ENCODE assay signal across 9 cellular contexts in the genomic region with DNA sequence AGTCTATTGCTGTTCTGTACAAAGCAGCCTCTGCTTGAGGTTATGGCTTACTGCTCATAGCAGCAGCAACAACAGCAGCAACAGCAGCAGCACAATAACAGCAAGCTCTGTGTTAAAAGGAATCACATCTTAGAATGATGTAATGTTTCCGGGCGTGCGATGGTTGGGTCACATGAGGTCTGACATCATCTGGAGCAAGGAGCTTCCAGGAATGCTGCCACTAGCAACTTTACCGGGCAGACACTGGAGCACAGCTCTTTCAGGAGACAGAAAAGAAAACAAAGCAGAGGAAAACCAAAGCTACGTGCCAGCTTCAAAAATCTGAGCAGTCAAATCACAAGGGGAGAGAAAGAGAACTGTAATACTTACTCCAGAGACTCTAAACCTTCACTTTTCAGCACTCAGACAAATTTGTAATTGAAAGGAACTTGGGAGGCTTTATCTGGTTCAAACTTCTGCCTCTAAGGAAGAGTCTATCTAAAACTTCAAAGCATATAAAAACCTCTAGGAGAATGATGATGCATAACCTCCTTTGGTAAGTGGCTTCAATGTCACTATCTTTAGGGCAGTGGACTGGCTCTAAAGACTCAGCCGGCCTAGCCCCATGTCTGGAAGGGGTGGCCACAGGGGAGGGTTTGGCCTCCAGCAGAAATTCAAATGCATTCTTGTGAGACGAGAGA. TPM values are rescaled to one million over a fixed set of nuclear protein-coding genes. Genes with fewer than 3 reads are reported as not detected.
DNase-seq lines count a peak whose midpoint lies in the region; ATAC-seq, FAIRE-seq and TF ChIP-seq lines count a peak whose summit lies in the region.
"Had no signal": no experiment of that assay in that cellular context is flagged by ENCODE, and none has a peak within 500 bp of the region (broad histone marks: within the 10 kb centered on the region; RNA-seq: fewer than 3 reads in every experiment).

No MANE protein-coding gene starts in this region.

- H3K9me3 Mint-ChIP-seq in MCF 10A (ENCODE audit: unreplicated experiment): no peaks in the 10 kb centered on the region

- TF ChIP-seq CTCF in LNCaP clone FGC (IDR thresholded peaks at IDR 0.05; ENCODE audit: control insufficient read depth, extremely low read depth, insufficient read depth) (no peak), MCF 10A (IDR thresholded peaks at IDR 0.05; ENCODE audit: unreplicated experiment) (no peak), stomach (IDR thresholded peaks at IDR 0.05) (no peak)

- no peak for TF ChIP-seq POLR2A in stomach (IDR thresholded peaks at IDR 0.05)

- no peaks in the 10 kb centered on the region for H3K36me3 ChIP-seq in ACC112 (ENCODE audit: insufficient read depth, low read length)
- no peaks in the 10 kb centered on the region for H3K36me3 ChIP-seq in stomach

- peaks cover 14% of the 10 kb centered on the region for H3K4me1 ChIP-seq in ACC112 (ENCODE audit: control insufficient read depth, insufficient read depth, low read length, unreplicated experiment)
- H3K4me1 ChIP-seq in stomach: peaks cover 0 to 8% (median 2%) of the 10 kb centered on the region in 4 donors

- intact Hi-C loops in MCF 10A (cut with micrococcal nuclease): loop anchor here (1.0 to 2.0 kb wide), 4 partner anchors 36 to 433 kb away; a partner anchor contains a TSS
- intact Hi-C loops in stomach (cut with DNase I; ENCODE audit: low total_unique reads): no loop called here

- no peaks in the 10 kb centered on the region for H3K27me3 ChIP-seq in ACC112 (ENCODE audit: insufficient read depth, low read length)
- H3K27me3 ChIP-seq in stomach: no peaks in the 10 kb centered on the region

- 38 to 44% (median 40%) methylated on average over 7 of the region's 7 CpGs for whole genome bisulfite sequencing in stomach, 5 donors

- no peaks in the 10 kb centered on the region for H3K27me3 Mint-ChIP-seq in MCF 10A (ENCODE audit: insufficient read depth, unreplicated experiment)

- H3K27ac ChIP-seq in ACC112 (ENCODE audit: low read depth, low read length) (peak overlapping the region; percentile 83), stomach (peak overlapping the region in 4 of 5 donors; percentile 30 to 57 (median 40))

- no peaks in the 10 kb centered on the region for H3K9me3 ChIP-seq in stomach

- TF ChIP-seq EP300 in stomach (IDR thresholded peaks at IDR 0.05): peak; percentile 11

- H3K4me3 Mint-ChIP-seq in MCF 10A (ENCODE audit: unreplicated experiment): peak overlapping the region; percentile 25

- H3K27ac Mint-ChIP-seq in MCF 10A (ENCODE audit: low read depth, unreplicated experiment): peak overlapping the region; percentile 85

- H3K4me1 Mint-ChIP-seq in MCF 10A (ENCODE audit: insufficient read depth, unreplicated experiment): peaks cover 13% of the 10 kb centered on the region

- H3K36me3 Mint-ChIP-seq in MCF 10A (ENCODE audit: insufficient read depth, unreplicated experiment): no peaks in the 10 kb centered on the region

- peak; percentile 90 for FAIRE-seq in islet of Langerhans (lab: Jason Lieb, UNC)

- peak overlapping the region; percentile 62 for H2AFZ ChIP-seq in ACC112 (ENCODE audit: low read length, unreplicated experiment)

- CTCF ChIA-PET in MCF 10A (lab: Yijun Ruan, JAX): interaction anchor here (0.6 to 9.6 kb wide), 16 partner anchors 14 to 650 kb away, joined by 3 to 92 read pairs (median 5); a partner anchor contains a TSS

- BruUV-seq in MCF 10A (replicated peaks; lab: Mats Ljungman, UMichigan): TSS peak; percentile 97

- peak overlapping the region; percentile 38 for H3K4me3 ChIP-seq in ACC112 (ENCODE audit: low read depth, low read length)
- 0 out of 2 replicates have a peak overlapping the region, but pooled peaks have one; percentile 5 for H3K4me3 ChIP-seq in LNCaP clone FGC (ENCODE audit: low read depth, low read length)
- no peak overlapping the region for H3K4me3 ChIP-seq in stomach

- POLR2A ChIA-PET in MCF 10A (lab: Yijun Ruan, JAX): interaction anchor here (0.6 to 7.8 kb wide), 26 partner anchors 10 to 449 kb away, joined by 3 to 71 read pairs (median 4); no protein-coding TSS in a partner anchor

- no peaks in the 10 kb centered on the region for H3K79me2 ChIP-seq in ACC112 (ENCODE audit: control insufficient read depth, insufficient read depth, low read length, unreplicated experiment)

- DNase-seq in LNCaP clone FGC (ENCODE audit: low read depth): peak; percentile 87
- DNase-seq in MCF 10A (ENCODE audit: unreplicated experiment): peak; percentile 91
- peak; percentile 34 for DNase-seq in stomach
- DNase-seq: DND-41 had no signal

- ATAC-seq in HG03521 (IDR thresholded peaks at IDR 0.05; ENCODE audit: unreplicated experiment): no peak
- no peak for ATAC-seq in HG02759 (IDR thresholded peaks at IDR 0.05; ENCODE audit: unreplicated experiment)
- no peak for ATAC-seq in HG03442 (IDR thresholded peaks at IDR 0.05; ENCODE audit: unreplicated experiment)

RNA-seq across cellular contexts. Expression of a gene that starts 28.3 kb away (rescaled TPM):
- total RNA-seq in MCF 10A (2022) (93.3 and 97.6 TPM in 2 replicates), stomach (10 to 100 TPM in 4 of 5 donors, 1 to 10 TPM in 1; 9.8 to 56.0 (median 29.1) TPM)
- 1 to 10 TPM; 3.7 to 5.5 (median 4.6) TPM for polyA plus RNA-seq in stomach

Comparison
In these comparisons a context has a peak if more than half of its experiments do, and no peak if none do; other contexts are left out.
1. H3K4me3 ChIP-seq: peak in ACC112 (single experiment) and LNCaP clone FGC (single experiment); none in stomach (0 of 4).
2. DNase-seq: peak in every context shown above with its lines; median percentile 91 in MCF 10A; 87 in LNCaP clone FGC; 34 in stomach.